Comparison of ENCODE assay signal across 8 cellular contexts in genomic region chr1:14924012-14924452, GRCh38.
A peak's percentile ranks its signal among the peaks of the same experiment; 100 is the strongest.
DNase-seq lines count a peak whose midpoint lies in the region; ATAC-seq and TF ChIP-seq lines count a peak whose summit lies in the region.

No MANE protein-coding gene starts in this region.

- peaks cover 13% of the 10 kb centered on the region for H4K20me1 ChIP-seq in GM23338 (replicated peaks; ENCODE audit: insufficient read depth)
- H4K20me1 ChIP-seq in SK-N-SH (ENCODE audit: insufficient read depth) = no peaks in the 10 kb centered on the region; the same call in 1 of the 2 replicates

- TF ChIP-seq CTCF in AG10803 (conservative IDR thresholded peaks at IDR 0.05; ENCODE audit: low read length) = no peak
- TF ChIP-seq CTCF in GM23338 (conservative IDR thresholded peaks at IDR 0.05; ENCODE audit: low read depth in 2 of 2) = no peak
- TF ChIP-seq CTCF in SK-N-SH (IDR thresholded peaks at IDR 0.05) = no peak
- TF ChIP-seq CTCF in MCF 10A (IDR thresholded peaks at IDR 0.05; ENCODE audit: unreplicated experiment) = no peak

- no peak for TF ChIP-seq EP300 in SK-N-SH (IDR thresholded peaks at IDR 0.05; ENCODE audit: borderline replicate concordance in 1 of 2, low read depth in 1 of 2, low read length in 1 of 2)

- H3K27me3 ChIP-seq in GM23338 (ENCODE audit: insufficient read depth) (peaks cover 44% of the 10 kb centered on the region), SK-N-SH (ENCODE audit: insufficient read depth) (no peaks in the 10 kb centered on the region)

- H2AFZ ChIP-seq in GM23338 (no peak overlapping the region), SK-N-SH (ENCODE audit: low read depth) (no peak overlapping the region)

- peak overlapping the region; percentile 74 for H3K4me3 ChIP-seq in AG10803 (ENCODE audit: low read length)
- peak overlapping the region; percentile 58 for H3K4me3 ChIP-seq in GM23338
- H3K4me3 ChIP-seq in SK-N-SH (ENCODE audit: low read depth in 2 of 2, low read length in 1 of 2) = peak overlapping the region in 1 of 2 experiments; percentile 71; a peak in 2 of 4 replicates

- H3K36me3 ChIP-seq in GM23338 (ENCODE audit: insufficient read depth) (no peaks in the 10 kb centered on the region), SK-N-SH (replicated peaks in 1 of 2; ENCODE audit: control insufficient read depth in 1 of 2, insufficient read depth in 2 of 2, low read length in 1 of 2) (no peaks in the 10 kb centered on the region)

- H3K4me1 ChIP-seq in GM23338 (ENCODE audit: insufficient read depth) = peaks cover 9% of the 10 kb centered on the region
- peaks cover 0 to 11% of the 10 kb centered on the region in 2 experiments; a peak in 2 of 4 replicates for H3K4me1 ChIP-seq in SK-N-SH (ENCODE audit: control insufficient read depth in 1 of 2, insufficient read depth in 2 of 2, low read depth in 1 of 2, low read length in 1 of 2)

- intact Hi-C loops in MCF 10A (cut with micrococcal nuclease) = no loop called here

- H3F3A ChIP-seq in GM23338 (replicated peaks; ENCODE audit: low read depth) (peaks cover 3% of the 10 kb centered on the region; the same call in 1 of the 2 replicates), SK-N-SH (replicated peaks; ENCODE audit: insufficient read depth) (no peaks in the 10 kb centered on the region)

- peak overlapping the region; percentile 77 for H3K4me2 ChIP-seq in GM23338
- peak overlapping the region; percentile 71; the same call in 1 of the 2 replicates for H3K4me2 ChIP-seq in SK-N-SH

- no peak overlapping the region; the same call in 2 of the 3 replicates for H3K4me3 Mint-ChIP-seq in GM23338
- H3K4me3 Mint-ChIP-seq in MCF 10A (ENCODE audit: unreplicated experiment) = peak overlapping the region; percentile 69

- H3K36me3 Mint-ChIP-seq in GM23338 (ENCODE audit: low read depth) (no peaks in the 10 kb centered on the region), MCF 10A (ENCODE audit: insufficient read depth, unreplicated experiment) (no peaks in the 10 kb centered on the region)

- ATAC-seq in GM23338 (peak; percentile 45), HG03175 (IDR thresholded peaks at IDR 0.05; ENCODE audit: unreplicated experiment) (no peak), GM21529 (IDR thresholded peaks at IDR 0.05; ENCODE audit: unreplicated experiment) (no peak)

- H3K9me2 ChIP-seq in GM23338 (ENCODE audit: insufficient read depth) = no peaks in the 10 kb centered on the region
- H3K9me2 ChIP-seq in SK-N-SH = no peaks in the 10 kb centered on the region

- H3K27ac Mint-ChIP-seq in GM23338 = no peak overlapping the region
- H3K27ac Mint-ChIP-seq in MCF 10A (ENCODE audit: low read depth, unreplicated experiment) = no peak overlapping the region

- no TSS peak for BruUV-seq in MCF 10A (replicated peaks; lab: Mats Ljungman, UMichigan)

- no peak for TF ChIP-seq RAD21 in SK-N-SH (IDR thresholded peaks at IDR 0.05; ENCODE audit: low read length)

- H3K27me3 Mint-ChIP-seq in GM23338 (ENCODE audit: insufficient read depth, low read depth, poor library complexity) (peaks cover 48% of the 10 kb centered on the region), MCF 10A (ENCODE audit: insufficient read depth, unreplicated experiment) (no peaks in the 10 kb centered on the region)

- no peaks in the 10 kb centered on the region for H3K9me3 ChIP-seq in SK-N-SH

- no CpG with 5 or more reads among the region's 76 CpGs for WGBS in SK-N-SH (ENCODE audit: low lambda C conversion rate)

- H3K27ac ChIP-seq in GM23338 (ENCODE audit: low read depth) (no peak overlapping the region), SK-N-SH (ENCODE audit: low read depth in 2 of 2, low read length in 1 of 2) (no peak overlapping the region)

- POLR2A ChIA-PET in SK-N-SH (lab: Yijun Ruan, JAX) (no interaction called here), MCF 10A (lab: Yijun Ruan, JAX) (no interaction called here)

- H3K9ac ChIP-seq in SK-N-SH = no peak overlapping the region

- DNase-seq in AG10803 (ENCODE audit: low read depth) (peak; percentile 79), GM23338 (ENCODE audit: low spot score) (peak; percentile 64), SK-N-SH (peak; percentile 95), MCF 10A (ENCODE audit: unreplicated experiment) (peak; percentile 42), iPS-NIHi11 (ENCODE audit: low spot score) (peak; percentile 92)
- DNase-seq in stimulated activated CD4-positive, alpha-beta T cell treated with anti-CD3 and anti-CD28 coated beads, Interleukin-1b, Interleukin-23, amount 100 ng/mL, for 48 hours = peak; percentile 13

- no peaks in the 10 kb centered on the region for H3K9me3 Mint-ChIP-seq in GM23338
- no peaks in the 10 kb centered on the region for H3K9me3 Mint-ChIP-seq in MCF 10A (ENCODE audit: unreplicated experiment)

- H3K79me2 ChIP-seq in GM23338 (replicated peaks; ENCODE audit: insufficient read depth) (0 out of 2 replicates have a peak, but pooled peaks cover 6% of the 10 kb centered on the region), SK-N-SH (ENCODE audit: insufficient read depth) (peaks cover 36% of the 10 kb centered on the region)

- CTCF ChIA-PET in SK-N-SH (lab: Yijun Ruan, JAX) (interaction anchor here (0.6 to 7.1 kb wide), 4 partner anchors 9 to 371 kb away, joined by 3 to 44 read pairs (median 3); no protein-coding TSS in a partner anchor), MCF 10A (lab: Yijun Ruan, JAX) (no interaction called here)

- H3K4me1 Mint-ChIP-seq in GM23338 (peaks cover 18% of the 10 kb centered on the region), MCF 10A (ENCODE audit: insufficient read depth, unreplicated experiment) (peaks cover 12% of the 10 kb centered on the region)

TF ChIP-seq in GM23338, 12 proteins besides CTCF, POLR2A, EP300 and RAD21:
- TF ChIP-seq EZH2 (IDR thresholded peaks at IDR 0.05; ENCODE audit: low read depth, unreplicated experiment) = no peak
- TF ChIP-seq ZNF331 (CRISPR knock-in tag; IDR thresholded peaks at IDR 0.05; ENCODE audit: low read depth) = no peak
- TF ChIP-seq REST (IDR thresholded peaks at IDR 0.05; ENCODE audit: unreplicated experiment) = no peak
- TF ChIP-seq NANOG (IDR thresholded peaks at IDR 0.05; ENCODE audit: borderline replicate concordance) = no peak

TF ChIP-seq in SK-N-SH, 30 proteins besides CTCF, POLR2A, EP300 and RAD21 (continues in another document):
- TF ChIP-seq EZH2phosphoT487 (IDR thresholded peaks at IDR 0.05; ENCODE audit: borderline replicate concordance, low read depth) (no peak), FOXJ3 (CRISPR knock-in tag; IDR thresholded peaks at IDR 0.05) (no peak), USF1 (IDR thresholded peaks at IDR 0.05; ENCODE audit: borderline replicate concordance, low read depth) (peak; percentile 12; the same call in 1 of the 2 replicates), SMC3 (IDR thresholded peaks at IDR 0.05; ENCODE audit: low read depth, low read length) (no peak), NFIC (IDR thresholded peaks at IDR 0.05; ENCODE audit: borderline replicate concordance) (no peak), MXI1 (IDR thresholded peaks at IDR 0.05; ENCODE audit: low read depth, low read length) (peak; percentile 50; the same call in 1 of the 2 replicates), RXRA (IDR thresholded peaks at IDR 0.05; ENCODE audit: borderline replicate concordance, low read depth) (no peak), TCF12 (IDR thresholded peaks at IDR 0.05) (no peak), GATA2 (CRISPR knock-in tag; IDR thresholded peaks at IDR 0.05) (no peak), YY1 (IDR thresholded peaks at IDR 0.05; ENCODE audit: low read depth) (no peak), MAX (IDR thresholded peaks at IDR 0.05; ENCODE audit: low read depth) (peak; percentile 78), GABPA (IDR thresholded peaks at IDR 0.05; ENCODE audit: low read depth) (no peak)
- TF ChIP-seq, protein P1, sequence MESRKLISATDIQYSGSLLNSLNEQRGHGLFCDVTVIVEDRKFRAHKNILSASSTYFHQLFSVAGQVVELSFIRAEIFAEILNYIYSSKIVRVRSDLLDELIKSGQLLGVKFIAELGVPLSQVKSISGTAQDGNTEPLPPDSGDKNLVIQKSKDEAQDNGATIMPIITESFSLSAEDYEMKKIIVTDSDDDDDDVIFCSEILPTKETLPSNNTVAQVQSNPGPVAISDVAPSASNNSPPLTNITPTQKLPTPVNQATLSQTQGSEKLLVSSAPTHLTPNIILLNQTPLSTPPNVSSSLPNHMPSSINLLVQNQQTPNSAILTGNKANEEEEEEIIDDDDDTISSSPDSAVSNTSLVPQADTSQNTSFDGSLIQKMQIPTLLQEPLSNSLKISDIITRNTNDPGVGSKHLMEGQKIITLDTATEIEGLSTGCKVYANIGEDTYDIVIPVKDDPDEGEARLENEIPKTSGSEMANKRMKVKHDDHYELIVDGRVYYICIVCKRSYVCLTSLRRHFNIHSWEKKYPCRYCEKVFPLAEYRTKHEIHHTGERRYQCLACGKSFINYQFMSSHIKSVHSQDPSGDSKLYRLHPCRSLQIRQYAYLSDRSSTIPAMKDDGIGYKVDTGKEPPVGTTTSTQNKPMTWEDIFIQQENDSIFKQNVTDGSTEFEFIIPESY (IDR thresholded peaks at IDR 0.05; ENCODE audit: borderline replicate concordance, low read depth) = no peak

Comparison
In these comparisons a context has a peak if more than half of its experiments do, and no peak if none do; other contexts are left out.
1. DNase-seq: peak in every context shown above with its lines; median percentile 95 in SK-N-SH; 92 in iPS-NIHi11; 79 in AG10803; 64 in GM23338; 42 in MCF 10A; 13 in stimulated activated CD4-positive, alpha-beta T cell treated with anti-CD3 and anti-CD28 coated beads, Interleukin-1b, Interleukin-23, amount 100 ng/mL, for 48 hours.